Comparison of ENCODE assay signal across 8 cellular contexts in genomic region chr11:117327567-117328413, GRCh38. TPM values are rescaled to one million over a fixed set of nuclear protein-coding genes. Genes with fewer than 3 reads are reported as not detected.
DNase-seq lines count a peak whose midpoint lies in the region; ATAC-seq and TF ChIP-seq lines count a peak whose summit lies in the region.

TSS of gene CEP164 (plus strand) at chr11:117327854. CDS start at chr11:117338587, 10,733 bp downstream.

- H3K9me3 Mint-ChIP-seq in activated CD4-positive, alpha-beta T cell treated with anti-CD3 and anti-CD28 coated beads, Interleukin-2, amount 10 ng/mL, durations not matched to agents 24 days and 14 days = no peaks in the 10 kb centered on the region

- peak within 1 kb of the TSS; percentile 62 for H3K4me3 ChIP-seq in BJ (ENCODE audit: low read depth, low read length)
- peak within 1 kb of the TSS; percentile 86 for H3K4me3 ChIP-seq in coronary artery

- H3K36me3 Mint-ChIP-seq in activated CD4-positive, alpha-beta T cell treated with anti-CD3 and anti-CD28 coated beads, Interleukin-2, amount 10 ng/mL, durations not matched to agents 24 days and 14 days (ENCODE audit: low read depth) = no peaks in the 10 kb centered on the region

- ATAC-seq in GM19324 (IDR thresholded peaks at IDR 0.05; ENCODE audit: low FRiP score, unreplicated experiment) (peak; percentile 91), HG03469 (IDR thresholded peaks at IDR 0.05; ENCODE audit: unreplicated experiment) (peak; percentile 90)

- peaks cover 9% of the 10 kb centered on the region for H3K27me3 Mint-ChIP-seq in activated CD4-positive, alpha-beta T cell treated with anti-CD3 and anti-CD28 coated beads, Interleukin-2, amount 10 ng/mL, durations not matched to agents 24 days and 14 days

- H3K27ac ChIP-seq in coronary artery = peak within 1 kb of the TSS; percentile 73 to 93

- H3K27ac Mint-ChIP-seq in activated CD4-positive, alpha-beta T cell treated with anti-CD3 and anti-CD28 coated beads, Interleukin-2, amount 10 ng/mL, durations not matched to agents 24 days and 14 days = peak within 1 kb of the TSS; percentile 68

- CTCF ChIA-PET in BJ (lab: Yijun Ruan, JAX) = interaction anchor here (0.9 to 1.6 kb wide), 6 partner anchors 9 to 101 kb away, joined by 3 to 5 read pairs (median 3); no protein-coding TSS in a partner anchor

- peak within 1 kb of the TSS; percentile 62 for H3K4me3 Mint-ChIP-seq in activated CD4-positive, alpha-beta T cell treated with anti-CD3 and anti-CD28 coated beads, Interleukin-2, amount 10 ng/mL, durations not matched to agents 24 days and 14 days

- POLR2A ChIA-PET in BJ (lab: Charles Lee) = interaction anchor here (0.8 kb wide), 1 partner anchor 12 kb away, joined by 4 read pairs; the partner anchor contains the start of gene BACE1

- H3K4me1 Mint-ChIP-seq in activated CD4-positive, alpha-beta T cell treated with anti-CD3 and anti-CD28 coated beads, Interleukin-2, amount 10 ng/mL, durations not matched to agents 24 days and 14 days = peaks cover 15% of the 10 kb centered on the region

- no peak for TF ChIP-seq CTCF in BJ (IDR thresholded peaks at IDR 0.05; ENCODE audit: insufficient read depth, low read depth, low read length)
- TF ChIP-seq CTCF in coronary artery (IDR thresholded peaks at IDR 0.05) = no peak

- H3K27me3 ChIP-seq in BJ (ENCODE audit: control insufficient read depth, insufficient read depth, low read length) = no peaks in the 10 kb centered on the region

- no peaks in the 10 kb centered on the region for H3K36me3 ChIP-seq in BJ (ENCODE audit: control insufficient read depth, insufficient read depth, low read length)

- DNase-seq in BJ (ENCODE audit: low read depth) (peak; percentile 90), NCI-H526 treated with DMSO at 0.1 percent for 48 hours (lab: John Stamatoyannopoulos, UW) (peak; percentile 99), coronary artery (ENCODE audit: low spot score) (peak; percentile 97), left kidney (ENCODE audit: low read depth, low spot score) (peak; percentile 99)
- DNase-seq in activated CD4-positive, alpha-beta T cell treated with anti-CD3 and anti-CD28 coated beads, Interleukin-2, amount 10 ng/mL, durations not matched to agents 24 days and 14 days = peak; percentile 98
- peak; percentile 93 to 94 for DNase-seq in stimulated activated CD4-positive, alpha-beta T cell treated with anti-CD3 and anti-CD28 coated beads, Interleukin-2, amount 100 ng/mL, for 24 hours

- intact Hi-C loops in activated CD4-positive, alpha-beta T cell treated with anti-CD3 and anti-CD28 coated beads, Interleukin-2, amount 10 ng/mL, durations not matched to agents 24 days and 14 days (cut with micrococcal nuclease) = loop anchor here (1.0 to 2.0 kb wide), 2 partner anchors 97 to 149 kb away; partner anchors contain the start of gene SIDT2

RNA-seq across cellular contexts. Expression of gene CEP164, which starts in this region (rescaled TPM):
- polyA plus RNA-seq in BJ (2011; rRNA removed) = 21.0 and 27.4 TPM in 2 replicates
- polyA minus RNA-seq in BJ (2011; rRNA and poly(A)+ RNA removed) = 24.7 and 30.9 TPM in 2 replicates
- 39.0 and 40.1 TPM in 2 replicates for total RNA-seq in activated CD4-positive, alpha-beta T cell treated with anti-CD3 and anti-CD28 coated beads, Interleukin-2, amount 10 ng/mL, durations not matched to agents 24 days and 14 days

Comparison
In these comparisons a context has a peak if more than half of its experiments do, and no peak if none do; other contexts are left out.
1. Peak in every context shown above with its lines: DNase-seq, ATAC-seq, H3K4me3 ChIP-seq and H3K27ac ChIP-seq.